Comparison of ENCODE assay signal across 21 cellular contexts in the genomic region with DNA sequence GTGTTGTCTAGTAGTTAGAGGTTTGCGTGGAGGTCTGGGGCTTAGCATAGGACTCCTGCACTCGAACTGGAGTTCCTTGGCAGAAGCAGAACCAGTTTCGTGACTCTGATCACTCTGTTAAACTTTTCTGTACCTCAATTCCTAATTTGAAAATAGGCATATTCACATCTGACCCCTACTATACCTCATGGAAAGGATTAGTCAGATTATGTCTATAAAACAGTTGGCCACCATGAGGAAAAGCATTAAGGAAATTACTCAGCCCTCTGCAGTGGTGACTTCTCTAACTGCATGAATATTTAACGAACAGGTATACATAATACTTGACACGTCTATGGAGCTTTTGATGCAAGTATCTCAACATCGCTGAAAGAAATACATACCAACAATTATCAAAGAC.
DNase-seq lines count a peak whose midpoint lies in the region; FAIRE-seq and TF ChIP-seq lines count a peak whose summit lies in the region.
"Had no signal": no experiment of that assay in that cellular context is flagged by ENCODE, and none has a peak within 500 bp of the region (broad histone marks: within the 10 kb centered on the region; RNA-seq: fewer than 3 reads in every experiment).

No MANE protein-coding gene starts in this region.

- no peak overlapping the region for H3K4me2 ChIP-seq in astrocyte (ENCODE audit: low read length)
- H3K4me2 ChIP-seq in keratinocyte (ENCODE audit: control insufficient read depth, extremely low read depth, insufficient read depth, low read depth, low read length) = no peak overlapping the region
- H3K4me2 ChIP-seq in osteoblast (ENCODE audit: insufficient read depth, low read length) = no peak overlapping the region
- H3K4me2 ChIP-seq: GM23338 had no signal

- H3K79me2 ChIP-seq in astrocyte (ENCODE audit: insufficient read depth, low read length) (no peaks in the 10 kb centered on the region), keratinocyte (ENCODE audit: control insufficient read depth, insufficient read depth, low read length) (no peaks in the 10 kb centered on the region), osteoblast (ENCODE audit: insufficient read depth, low read length) (no peaks in the 10 kb centered on the region)

- H3K36me3 Mint-ChIP-seq in astrocyte (ENCODE audit: low read depth, unreplicated experiment) (no peaks in the 10 kb centered on the region), progenitor cell of endocrine pancreas (ENCODE audit: insufficient read depth) (peaks cover 14% of the 10 kb centered on the region)
- H3K36me3 Mint-ChIP-seq in activated CD4-positive, alpha-beta T cell treated with anti-CD3 and anti-CD28 coated beads, Interleukin-2, amount 10 ng/mL, durations not matched to agents 7 days and 5 days (ENCODE audit: low read depth) = peaks cover 4% of the 10 kb centered on the region

- H3K4me1 Mint-ChIP-seq in astrocyte (ENCODE audit: low read depth, unreplicated experiment) = peaks cover 18% of the 10 kb centered on the region
- peaks cover 33% of the 10 kb centered on the region for H3K4me1 Mint-ChIP-seq in progenitor cell of endocrine pancreas (ENCODE audit: low read depth)
- H3K4me1 Mint-ChIP-seq in activated CD4-positive, alpha-beta T cell treated with anti-CD3 and anti-CD28 coated beads, Interleukin-2, amount 10 ng/mL, durations not matched to agents 7 days and 5 days = peaks cover 3% of the 10 kb centered on the region

- H2AFZ ChIP-seq in astrocyte (ENCODE audit: low read depth, low read length) = no peak overlapping the region
- no peak overlapping the region for H2AFZ ChIP-seq in keratinocyte (ENCODE audit: control insufficient read depth, low read length)
- no peak overlapping the region for H2AFZ ChIP-seq in osteoblast (ENCODE audit: low read length)
- H2AFZ ChIP-seq: GM23338 had no signal

- H3K9me3 ChIP-seq in astrocyte (ENCODE audit: insufficient read depth, low read depth, low read length) (no peaks in the 10 kb centered on the region), keratinocyte (ENCODE audit: control insufficient read depth, low read depth, low read length) (no peaks in the 10 kb centered on the region), osteoblast (ENCODE audit: low read depth, low read length) (no peaks in the 10 kb centered on the region)
- H3K9me3 ChIP-seq: HAP-1, SJSA1 had no signal

- TF ChIP-seq CTCF in astrocyte (IDR thresholded peaks at IDR 0.05; ENCODE audit: insufficient read depth, low read depth, low read length) (no peak), keratinocyte (optimal IDR thresholded peaks at IDR 0.05 in 1 of 3, IDR thresholded peaks at IDR 0.05 in 1 of 3, conservative IDR thresholded peaks at IDR 0.05 in 1 of 3; ENCODE audit: extremely low read depth in 1 of 3, insufficient read depth in 2 of 3, low read length in 3 of 3) (no peak), progenitor cell of endocrine pancreas (IDR thresholded peaks at IDR 0.05; ENCODE audit: unreplicated experiment) (no peak), osteoblast (IDR thresholded peaks at IDR 0.05; ENCODE audit: extremely low read depth, low read depth, low read length) (no peak)

- peak; percentile 52 for FAIRE-seq in astrocyte (lab: Jason Lieb, UNC)
- FAIRE-seq in keratinocyte (lab: Jason Lieb, UNC) = peak; percentile 41

- no peak overlapping the region for H3K27ac ChIP-seq in astrocyte (ENCODE audit: low read depth, low read length)
- no peak overlapping the region for H3K27ac ChIP-seq in keratinocyte (ENCODE audit: control insufficient read depth, insufficient read depth, low read length)
- H3K27ac ChIP-seq in osteoblast (ENCODE audit: low read depth, low read length) = no peak overlapping the region
- H3K27ac ChIP-seq: 22Rv1, SJSA1 had no signal

- H3K9me3 Mint-ChIP-seq in astrocyte (ENCODE audit: unreplicated experiment) (no peaks in the 10 kb centered on the region), progenitor cell of endocrine pancreas (ENCODE audit: low read depth) (peaks cover 2% of the 10 kb centered on the region)
- peaks cover 8% of the 10 kb centered on the region for H3K9me3 Mint-ChIP-seq in activated CD4-positive, alpha-beta T cell treated with anti-CD3 and anti-CD28 coated beads, Interleukin-2, amount 10 ng/mL, durations not matched to agents 7 days and 5 days

- H3K27ac Mint-ChIP-seq in astrocyte (ENCODE audit: unreplicated experiment) (no peak overlapping the region), progenitor cell of endocrine pancreas (peak overlapping the region; percentile 7)
- no peak overlapping the region for H3K27ac Mint-ChIP-seq in activated CD4-positive, alpha-beta T cell treated with anti-CD3 and anti-CD28 coated beads, Interleukin-2, amount 10 ng/mL, durations not matched to agents 7 days and 5 days
- H3K27ac Mint-ChIP-seq: GM23338 had no signal

- DNase-seq in NCI-H82 (lab: John Stamatoyannopoulos, UW) (peak; percentile 65), NCI-H82 treated with DMSO at 0.1 percent for 48 hours (lab: John Stamatoyannopoulos, UW; ENCODE audit: unreplicated experiment) (no peak), astrocyte (ENCODE audit: low read depth) (no peak), keratinocyte (ENCODE audit: low read depth, low spot score) (no peak), progenitor cell of endocrine pancreas (ENCODE audit: low spot score, unreplicated experiment) (no peak), osteoblast (ENCODE audit: insufficient read length, low spot score, missing footprints) (no peak), putamen (ENCODE audit: low spot score) (no peak)
- DNase-seq in activated CD4-positive, alpha-beta T cell treated with anti-CD3 and anti-CD28 coated beads, Interleukin-2, amount 10 ng/mL, durations not matched to agents 7 days and 5 days = no peak
- DNase-seq: ACHN, DMS53, KBM-7, MM.1S, NCI-H2029, NCI-H446, NCI-H524 treated with DMSO at 0.1 percent for 48 hours, Right ventricle myocardium superior, RPMI8226 had no signal

- peaks cover 7% of the 10 kb centered on the region for H3K4me1 ChIP-seq in astrocyte (ENCODE audit: insufficient read depth, low read length)
- no peaks in the 10 kb centered on the region for H3K4me1 ChIP-seq in keratinocyte (ENCODE audit: control insufficient read depth, extremely low read depth, insufficient read depth, low read length)
- peaks cover 6% of the 10 kb centered on the region for H3K4me1 ChIP-seq in osteoblast (ENCODE audit: insufficient read depth, low read length)

- H3K36me3 ChIP-seq in astrocyte (ENCODE audit: insufficient read depth, low read length) = no peaks in the 10 kb centered on the region
- H3K36me3 ChIP-seq in keratinocyte (ENCODE audit: control insufficient read depth in 2 of 2, extremely low read depth in 1 of 2, insufficient read depth in 2 of 2, low read length in 2 of 2) = no peaks in the 10 kb centered on the region
- no peaks in the 10 kb centered on the region for H3K36me3 ChIP-seq in osteoblast (ENCODE audit: insufficient read depth, low read length)
- H3K36me3 ChIP-seq: HAP-1, SJSA1 had no signal

- H3K27me3 ChIP-seq in astrocyte (ENCODE audit: insufficient read depth, low read length) = no peaks in the 10 kb centered on the region
- no peaks in the 10 kb centered on the region for H3K27me3 ChIP-seq in keratinocyte (ENCODE audit: control insufficient read depth, extremely low read depth, insufficient read depth, low read length)
- H3K27me3 ChIP-seq in osteoblast (ENCODE audit: insufficient read depth, low read length) = no peaks in the 10 kb centered on the region
- H3K27me3 ChIP-seq: SJSA1 had no signal

- H3K4me3 Mint-ChIP-seq in astrocyte (ENCODE audit: unreplicated experiment) (no peak overlapping the region), progenitor cell of endocrine pancreas (ENCODE audit: low read depth) (no peak overlapping the region)
- H3K4me3 Mint-ChIP-seq in activated CD4-positive, alpha-beta T cell treated with anti-CD3 and anti-CD28 coated beads, Interleukin-2, amount 10 ng/mL, durations not matched to agents 7 days and 5 days = no peak overlapping the region
- H3K4me3 Mint-ChIP-seq: GM23338 had no signal

- POLR2A ChIA-PET in activated CD4-positive, alpha-beta T cell treated with anti-CD3 and anti-CD28 coated beads, Interleukin-2, amount 10 ng/mL, durations not matched to agents 7 days and 5 days (lab: Charles Lee) = no interaction called here

- no peak overlapping the region for H3K4me3 ChIP-seq in astrocyte (ENCODE audit: insufficient read depth, low read depth, low read length)
- H3K4me3 ChIP-seq in keratinocyte (ENCODE audit: control insufficient read depth in 2 of 3, extremely low read depth in 1 of 3, insufficient read depth in 2 of 3, low read depth in 1 of 3, low read length in 3 of 3) = no peak overlapping the region
- no peak overlapping the region for H3K4me3 ChIP-seq in osteoblast (ENCODE audit: insufficient read depth, low read length)
- H3K4me3 ChIP-seq: GM23338, HAP-1, SJSA1 had no signal

- dilution Hi-C loops in keratinocyte (cut with MboI; ENCODE audit: extremely low pct_ligation_motif_present, low sequenced_read_pairs) = no loop called here

- CTCF ChIA-PET in activated CD4-positive, alpha-beta T cell treated with anti-CD3 and anti-CD28 coated beads, Interleukin-2, amount 10 ng/mL, durations not matched to agents 7 days and 5 days (lab: Charles Lee) = no interaction called here

- H4K20me1 ChIP-seq in astrocyte (ENCODE audit: insufficient read depth, low read length) (no peaks in the 10 kb centered on the region), keratinocyte (ENCODE audit: control insufficient read depth, extremely low read depth, insufficient read depth, low read length) (no peaks in the 10 kb centered on the region), osteoblast (ENCODE audit: insufficient read depth, low read length) (no peaks in the 10 kb centered on the region)

- H3K9ac ChIP-seq in astrocyte (ENCODE audit: low read length) (no peak overlapping the region), keratinocyte (ENCODE audit: control insufficient read depth, extremely low read depth, insufficient read depth, low read length) (no peak overlapping the region)

- no peaks in the 10 kb centered on the region for H3K9me1 ChIP-seq in keratinocyte (ENCODE audit: control insufficient read depth, extremely low read depth, insufficient read depth, low read length)

- H3K27me3 Mint-ChIP-seq in astrocyte (ENCODE audit: low read depth, unreplicated experiment) = no peaks in the 10 kb centered on the region
- H3K27me3 Mint-ChIP-seq in progenitor cell of endocrine pancreas = no peaks in the 10 kb centered on the region
- no peaks in the 10 kb centered on the region for H3K27me3 Mint-ChIP-seq in activated CD4-positive, alpha-beta T cell treated with anti-CD3 and anti-CD28 coated beads, Interleukin-2, amount 10 ng/mL, durations not matched to agents 7 days and 5 days
